17 cellular contexts compared by ENCODE assay signal in the genomic region with DNA sequence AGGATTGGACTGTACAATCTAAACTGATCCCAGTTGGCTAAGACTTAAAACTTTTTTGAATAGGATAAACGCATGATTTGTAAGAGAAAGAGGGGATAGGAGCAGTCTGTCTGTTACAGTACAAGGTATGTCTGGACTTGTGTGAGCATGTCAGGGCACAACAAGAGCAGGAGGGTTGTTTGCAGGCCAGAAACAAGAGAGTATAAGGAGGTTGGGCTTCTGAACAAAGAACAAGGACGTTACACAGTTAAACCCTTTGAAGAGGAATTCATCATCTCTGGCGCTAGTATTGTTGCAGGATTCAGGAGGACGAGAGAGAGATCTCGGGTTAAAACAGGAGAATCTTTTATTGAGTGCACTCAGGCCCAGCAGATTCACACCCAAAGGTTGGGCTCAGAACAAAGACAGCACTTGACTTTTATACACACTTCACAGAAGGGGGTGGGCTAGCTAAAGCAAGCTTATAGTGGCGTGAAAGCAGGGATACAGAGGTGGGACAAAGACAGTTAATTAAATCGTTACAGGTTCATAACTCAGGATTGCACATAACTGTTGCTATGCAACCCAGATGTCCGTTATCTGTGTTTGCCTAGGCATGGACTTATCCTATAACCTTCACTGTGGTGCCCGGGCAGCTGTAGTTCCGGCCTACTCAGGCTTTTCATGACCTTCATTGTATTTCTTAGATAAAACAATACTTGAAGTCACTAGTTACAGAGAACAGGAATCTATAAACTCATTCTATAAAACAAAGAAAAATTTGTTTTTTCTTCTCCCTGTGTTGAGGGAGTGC. TPM values are rescaled to one million over a fixed set of nuclear protein-coding genes. Genes with fewer than 3 reads are reported as not detected.
A peak's percentile ranks its signal among the peaks of the same experiment; 100 is the strongest.
DNase-seq lines count a peak whose midpoint lies in the region; ATAC-seq and TF ChIP-seq lines count a peak whose summit lies in the region.
"Had no signal": no experiment of that assay in that cellular context is flagged by ENCODE, and none has a peak within 500 bp of the region (broad histone marks: within the 10 kb centered on the region; RNA-seq: fewer than 3 reads in every experiment).

No MANE protein-coding gene starts in this region.

- CTCF ChIA-PET in activated CD8-positive, alpha-beta T cell treated with anti-CD3 and anti-CD28 coated beads, Interleukin-2, amount 10 ng/mL, durations not matched to agents 7 days and 5 days (lab: Charles Lee): no interaction called here
- CTCF ChIA-PET in activated CD8-positive, alpha-beta T cell treated with anti-CD3 and anti-CD28 coated beads for 36 hours (lab: Charles Lee): no interaction called here
- CTCF ChIA-PET in A673 (lab: Charles Lee): no interaction called here

- H3K4me3 Mint-ChIP-seq in activated CD8-positive, alpha-beta T cell treated with anti-CD3 and anti-CD28 coated beads, Interleukin-2, amount 10 ng/mL, durations not matched to agents 7 days and 5 days: no peak overlapping the region
- H3K4me3 Mint-ChIP-seq in activated CD8-positive, alpha-beta T cell treated with anti-CD3 and anti-CD28 coated beads for 36 hours: no peak overlapping the region
- no peak overlapping the region for H3K4me3 Mint-ChIP-seq in naive thymus-derived CD8-positive, alpha-beta T cell
- H3K4me3 Mint-ChIP-seq: activated B cell treated with CpG ODN at 0.5 μM for 24 hours; CD14-positive monocyte; stimulated activated effector memory CD8-positive, alpha-beta T cell treated with anti-CD3 and anti-CD28 coated beads, Interleukin-12 subunit alpha, Interleukin-12 subunit beta, amount 100 ng/mL, for 72 hours had no signal

- WGBS in right lobe of liver (ENCODE audit: insufficient coverage, low coverage, low lambda C conversion rate, missing lambda C conversion rate): 77% methylated on average over 9 of the region's 10 CpGs
- WGBS in testis, 2 donors: 48 to 67% methylated on average over 10 of the region's 10 CpGs

- H3K9me3 ChIP-seq in right lobe of liver (no peaks in the 10 kb centered on the region), testis (no peaks in the 10 kb centered on the region), A673 (ENCODE audit: low read depth, low read length, poor library complexity, severe bottlenecking) (peaks cover 25% of the 10 kb centered on the region)

- intact Hi-C loops in activated CD8-positive, alpha-beta T cell treated with anti-CD3 and anti-CD28 coated beads for 36 hours (cut with micrococcal nuclease): no loop called here
- intact Hi-C loops in right lobe of liver (cut with DNase I) (no loop called here), testis (cut with DNase I; ENCODE audit: low total_unique reads) (no loop called here), A673 (cut with micrococcal nuclease; ENCODE audit: unreplicated experiment) (no loop called here)

- peaks cover 0 to 3% (median 0%) of the 10 kb centered on the region in 4 donors for H3K36me3 ChIP-seq in right lobe of liver
- H3K36me3 ChIP-seq in testis (ENCODE audit: low read depth, missing control alignments): no peaks in the 10 kb centered on the region
- peaks cover 9% of the 10 kb centered on the region for H3K36me3 ChIP-seq in A673 (ENCODE audit: insufficient read depth, low read length, poor library complexity, severe bottlenecking)

- no peak for TF ChIP-seq CTCF in activated CD8-positive, alpha-beta T cell treated with anti-CD3 and anti-CD28 coated beads for 36 hours (IDR thresholded peaks at IDR 0.05)
- TF ChIP-seq CTCF in right lobe of liver (IDR thresholded peaks at IDR 0.05): no peak
- TF ChIP-seq CTCF in testis (IDR thresholded peaks at IDR 0.05): no peak
- no peak for TF ChIP-seq CTCF in A673 (conservative IDR thresholded peaks at IDR 0.05; ENCODE audit: low read depth, low read length)

- H3K4me3 ChIP-seq in right lobe of liver (no peak overlapping the region), testis (no peak overlapping the region), A673 (ENCODE audit: low read depth, low read length, poor library complexity, severe bottlenecking) (no peak overlapping the region)
- H3K4me3 ChIP-seq: gastroesophageal sphincter, psoas muscle, upper lobe of left lung had no signal

- no peaks in the 10 kb centered on the region for H3K27me3 Mint-ChIP-seq in activated CD8-positive, alpha-beta T cell treated with anti-CD3 and anti-CD28 coated beads, Interleukin-2, amount 10 ng/mL, durations not matched to agents 7 days and 5 days (ENCODE audit: low read depth)
- H3K27me3 Mint-ChIP-seq in activated CD8-positive, alpha-beta T cell treated with anti-CD3 and anti-CD28 coated beads for 36 hours: no peaks in the 10 kb centered on the region
- no peaks in the 10 kb centered on the region for H3K27me3 Mint-ChIP-seq in naive thymus-derived CD8-positive, alpha-beta T cell
- H3K27me3 Mint-ChIP-seq: activated B cell treated with CpG ODN at 0.5 μM for 24 hours had no signal

- H3K27me3 ChIP-seq in right lobe of liver: no peaks in the 10 kb centered on the region
- H3K27me3 ChIP-seq in testis: no peaks in the 10 kb centered on the region
- no peaks in the 10 kb centered on the region for H3K27me3 ChIP-seq in A673 (replicated peaks; ENCODE audit: insufficient read depth, low read depth, low read length, poor library complexity)
- H3K27me3 ChIP-seq: gastroesophageal sphincter, upper lobe of left lung had no signal

- ATAC-seq in activated CD8-positive, alpha-beta T cell treated with anti-CD3 and anti-CD28 coated beads, Interleukin-2, amount 10 ng/mL, durations not matched to agents 7 days and 5 days: no peak
- no peak for ATAC-seq in activated CD8-positive, alpha-beta T cell treated with anti-CD3 and anti-CD28 coated beads for 36 hours
- peak; percentile 39 to 56 (median 45) for ATAC-seq in right lobe of liver
- ATAC-seq in naive thymus-derived CD8-positive, alpha-beta T cell: no peak
- ATAC-seq: gastroesophageal sphincter; psoas muscle; stimulated activated effector memory CD8-positive, alpha-beta T cell treated with anti-CD3 and anti-CD28 coated beads, Interleukin-12 subunit alpha, Interleukin-12 subunit beta, amount 100 ng/mL, for 72 hours had no signal

- peaks cover 73% of the 10 kb centered on the region for H3K36me3 Mint-ChIP-seq in activated CD8-positive, alpha-beta T cell treated with anti-CD3 and anti-CD28 coated beads, Interleukin-2, amount 10 ng/mL, durations not matched to agents 7 days and 5 days (ENCODE audit: low read depth)
- H3K36me3 Mint-ChIP-seq in activated CD8-positive, alpha-beta T cell treated with anti-CD3 and anti-CD28 coated beads for 36 hours (ENCODE audit: low read depth): peaks cover 32% of the 10 kb centered on the region
- peaks cover 16 to 47% (median 20%) of the 10 kb centered on the region in 3 donors for H3K36me3 Mint-ChIP-seq in naive thymus-derived CD8-positive, alpha-beta T cell

- peaks cover 49% of the 10 kb centered on the region for H3K9me3 Mint-ChIP-seq in activated CD8-positive, alpha-beta T cell treated with anti-CD3 and anti-CD28 coated beads, Interleukin-2, amount 10 ng/mL, durations not matched to agents 7 days and 5 days (ENCODE audit: insufficient read depth)
- H3K9me3 Mint-ChIP-seq in activated CD8-positive, alpha-beta T cell treated with anti-CD3 and anti-CD28 coated beads for 36 hours: peaks cover 21% of the 10 kb centered on the region
- H3K9me3 Mint-ChIP-seq in naive thymus-derived CD8-positive, alpha-beta T cell: peaks cover 0 to 38% (median 11%) of the 10 kb centered on the region in 9 donors

- H3K27ac ChIP-seq in cingulate gyrus (ENCODE audit: low read depth, low read length) (peak overlapping the region; percentile 13), right lobe of liver (no peak overlapping the region), testis (peak overlapping the region; percentile 69 to 75), A673 (ENCODE audit: low read depth, low read length, poor library complexity, severe bottlenecking) (no peak overlapping the region)
- H3K27ac ChIP-seq: gastroesophageal sphincter, HL-60, psoas muscle, upper lobe of left lung had no signal

- TF ChIP-seq POLR2A in right lobe of liver (IDR thresholded peaks at IDR 0.05) (no peak), testis (IDR thresholded peaks at IDR 0.05) (no peak)

- peaks cover 23% of the 10 kb centered on the region for H3K4me1 Mint-ChIP-seq in activated CD8-positive, alpha-beta T cell treated with anti-CD3 and anti-CD28 coated beads, Interleukin-2, amount 10 ng/mL, durations not matched to agents 7 days and 5 days (ENCODE audit: low read depth)
- peaks cover 11% of the 10 kb centered on the region for H3K4me1 Mint-ChIP-seq in activated CD8-positive, alpha-beta T cell treated with anti-CD3 and anti-CD28 coated beads for 36 hours (ENCODE audit: low read depth)
- peaks cover 11 to 25% (median 20%) of the 10 kb centered on the region in 4 donors for H3K4me1 Mint-ChIP-seq in naive thymus-derived CD8-positive, alpha-beta T cell
- H3K4me1 Mint-ChIP-seq: CD14-positive monocyte had no signal

- no peak for DNase-seq in activated CD8-positive, alpha-beta T cell treated with anti-CD3 and anti-CD28 coated beads, Interleukin-2, amount 10 ng/mL, durations not matched to agents 7 days and 5 days
- DNase-seq in activated CD8-positive, alpha-beta T cell treated with anti-CD3 and anti-CD28 coated beads for 36 hours: no peak
- no peak for DNase-seq in right lobe of liver
- peak; percentile 84 for DNase-seq in testis
- DNase-seq in naive thymus-derived CD8-positive, alpha-beta T cell: no peak
- DNase-seq in 8988T: no peak
- no peak for DNase-seq in A673 (ENCODE audit: low spot score)
- DNase-seq: activated B cell treated with CpG ODN at 0.5 μM for 24 hours; activated effector memory CD4-positive, alpha-beta T cell treated with Interleukin-2 at 50 U/mL for 16 hours; NCI-H2171 treated with DMSO at 0.1 percent for 48 hours; psoas muscle; upper lobe of left lung had no signal

- H3K27ac Mint-ChIP-seq in activated CD8-positive, alpha-beta T cell treated with anti-CD3 and anti-CD28 coated beads, Interleukin-2, amount 10 ng/mL, durations not matched to agents 7 days and 5 days: peak overlapping the region; percentile 2
- no peak overlapping the region for H3K27ac Mint-ChIP-seq in activated CD8-positive, alpha-beta T cell treated with anti-CD3 and anti-CD28 coated beads for 36 hours
- H3K27ac Mint-ChIP-seq in naive thymus-derived CD8-positive, alpha-beta T cell: peak overlapping the region in 1 of 10 donors; percentile 4
- H3K27ac Mint-ChIP-seq: activated B cell treated with CpG ODN at 0.5 μM for 24 hours, CD14-positive monocyte had no signal

- POLR2A ChIA-PET in activated CD8-positive, alpha-beta T cell treated with anti-CD3 and anti-CD28 coated beads, Interleukin-2, amount 10 ng/mL, durations not matched to agents 7 days and 5 days (lab: Charles Lee): no interaction called here
- POLR2A ChIA-PET in activated CD8-positive, alpha-beta T cell treated with anti-CD3 and anti-CD28 coated beads for 36 hours (lab: Charles Lee): no interaction called here
- POLR2A ChIA-PET in naive thymus-derived CD8-positive, alpha-beta T cell (lab: Charles Lee): interaction anchor here (0.6 kb wide), 2 partner anchors 504 to 1648 kb away, joined by 4 read pairs; no protein-coding TSS in a partner anchor
- POLR2A ChIA-PET in A673 (lab: Charles Lee; ENCODE audit: low non-redundant PET): no interaction called here

- H3K4me1 ChIP-seq in right lobe of liver (no peaks in the 10 kb centered on the region), testis (peaks cover 86% of the 10 kb centered on the region), A673 (ENCODE audit: insufficient read depth, low read length, poor library complexity, severe bottlenecking) (peaks cover 9% of the 10 kb centered on the region)

- no TSS peak for BruUV-seq in A673 (replicated peaks; lab: Mats Ljungman, UMichigan)

RNA-seq across cellular contexts. Expression of a gene that starts 34.4 kb away (rescaled TPM):
- total RNA-seq in activated CD8-positive, alpha-beta T cell treated with anti-CD3 and anti-CD28 coated beads, Interleukin-2, amount 10 ng/mL, durations not matched to agents 7 days and 5 days: 10 to 100 TPM; 86.5 to 88.8 TPM
- total RNA-seq in activated CD8-positive, alpha-beta T cell treated with anti-CD3 and anti-CD28 coated beads for 36 hours: 10 to 100 TPM; 79.7 to 91.6 TPM
- total RNA-seq in right lobe of liver (10 to 100 TPM; 21.5 to 44.4 (median 24.9) TPM), testis (100 to 1,000 TPM; 240 to 262 TPM), A673 (2021) (78.6 and 82.8 TPM in 2 replicates)
- polyA plus RNA-seq in testis (ENCODE audit: insufficient read depth, low read depth, low replicate concordance): 143 TPM
- 10 to 100 TPM; 26.5 to 32.9 TPM for total RNA-seq in naive thymus-derived CD8-positive, alpha-beta T cell
- 1 to 10 TPM; 7.7 to 9.5 (median 8.9) TPM for polyA plus RNA-seq in naive thymus-derived CD8-positive, alpha-beta T cell

Comparison
In these comparisons a context has a peak if more than half of its experiments do, and no peak if none do; other contexts are left out.
1. ATAC-seq: peak in right lobe of liver (4 of 4); none in activated CD8-positive, alpha-beta T cell treated with anti-CD3 and anti-CD28 coated beads, Interleukin-2, amount 10 ng/mL, durations not matched to agents 7 days and 5 days (single experiment), activated CD8-positive, alpha-beta T cell treated with anti-CD3 and anti-CD28 coated beads for 36 hours (single experiment) and naive thymus-derived CD8-positive, alpha-beta T cell (0 of 2).
2. H3K27ac ChIP-seq: peak in cingulate gyrus (single experiment) and testis (2 of 2); none in right lobe of liver (0 of 3) and A673 (single experiment).